14 cellular contexts compared by ENCODE assay signal in the genomic region with DNA sequence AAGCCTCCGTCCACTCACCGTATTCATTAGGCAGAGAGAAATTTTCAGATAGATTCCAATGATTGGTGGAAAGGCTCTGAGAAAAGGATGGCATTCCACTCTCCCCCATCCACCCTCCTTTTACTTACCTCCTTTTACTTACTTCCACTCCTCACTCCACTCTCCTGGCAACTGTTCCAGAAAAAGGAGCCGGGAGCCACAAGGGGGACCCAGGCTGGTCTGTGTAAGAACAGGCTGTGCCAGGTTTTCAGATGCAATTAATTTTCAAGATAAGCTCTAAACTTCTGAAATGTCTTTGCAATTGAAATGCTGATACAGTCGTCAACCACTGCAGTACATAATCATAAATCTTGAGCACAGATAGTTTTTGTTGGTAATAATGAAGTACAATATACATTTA.
DNase-seq lines count a peak whose midpoint lies in the region; ATAC-seq, FAIRE-seq and TF ChIP-seq lines count a peak whose summit lies in the region.
"Had no signal": no experiment of that assay in that cellular context is flagged by ENCODE, and none has a peak within 500 bp of the region (broad histone marks: within the 10 kb centered on the region; RNA-seq: fewer than 3 reads in every experiment).

No MANE protein-coding gene starts in this region.

- peaks cover 4% of the 10 kb centered on the region for H3K4me1 Mint-ChIP-seq in activated T-cell treated with anti-CD3 and anti-CD28 coated beads, Interleukin-2, amount 50 U/mL, for 24 hours (ENCODE audit: low read depth)
- H3K4me1 Mint-ChIP-seq: activated CD4-positive, alpha-beta memory T cell treated with anti-CD3 and anti-CD28 coated beads, Interleukin-2, amount 10 ng/mL, durations not matched to agents 7 days and 5 days had no signal

- no peaks in the 10 kb centered on the region for H4K20me1 ChIP-seq in HepG2 (ENCODE audit: insufficient read depth, low read length)

- no peak for TF ChIP-seq POLR2A in HepG2 (IDR thresholded peaks at IDR 0.05; ENCODE audit: insufficient read depth in 1 of 2, low read depth in 2 of 2, low read length in 2 of 2)
- TF ChIP-seq POLR2A in right lobe of liver (IDR thresholded peaks at IDR 0.05) = no peak

- no peak overlapping the region for H3K9ac ChIP-seq in HepG2 (ENCODE audit: insufficient read depth, low read depth, low read length)

- no peak overlapping the region for H3K27ac Mint-ChIP-seq in activated T-cell treated with anti-CD3 and anti-CD28 coated beads, Interleukin-2, amount 50 U/mL, for 24 hours
- H3K27ac Mint-ChIP-seq: activated CD4-positive, alpha-beta memory T cell treated with anti-CD3 and anti-CD28 coated beads, Interleukin-2, amount 10 ng/mL, durations not matched to agents 7 days and 5 days had no signal

- H3K27me3 Mint-ChIP-seq in activated T-cell treated with anti-CD3 and anti-CD28 coated beads, Interleukin-2, amount 50 U/mL, for 24 hours = peaks cover 7% of the 10 kb centered on the region

- no peak overlapping the region for H3K4me2 ChIP-seq in HepG2 (ENCODE audit: low read depth, low read length)

- BruUV-seq in HepG2 (replicated peaks; lab: Mats Ljungman, UMichigan) (no TSS peak), Panc1 (replicated peaks; lab: Mats Ljungman, UMichigan) (no TSS peak)

- 45% methylated on average over 4 of the region's 4 CpGs for WGBS in HepG2 (ENCODE audit: low lambda C conversion rate)
- WGBS in right lobe of liver (ENCODE audit: insufficient coverage, low coverage, low lambda C conversion rate, missing lambda C conversion rate) = 57% methylated on average over 4 of the region's 4 CpGs
- WGBS in right cardiac atrium = 56% methylated on average over 4 of the region's 4 CpGs

- DNase-seq in HepG2 (ENCODE audit: low spot score) (no peak), right lobe of liver (no peak), Panc1 (ENCODE audit: low read depth, low spot score) (no peak), right cardiac atrium (peak in 2 of 3 donors; percentile 46 to 64), mucosa of gallbladder (ENCODE audit: low spot score) (no peak)
- DNase-seq in activated T-cell treated with anti-CD3 and anti-CD28 coated beads, Interleukin-2, amount 50 U/mL, for 24 hours = no peak
- DNase-seq in activated CD4-positive, CD25-positive, alpha-beta regulatory T cell (lab: John Stamatoyannopoulos, UW) = no peak
- DNase-seq: activated CD4-positive, alpha-beta memory T cell treated with anti-CD3 and anti-CD28 coated beads, Interleukin-2, amount 10 ng/mL, durations not matched to agents 7 days and 5 days; foreskin melanocyte had no signal

- TF ChIP-seq CTCF in HepG2 (CRISPR knock-in tag; IDR thresholded peaks at IDR 0.05) = no peak
- TF ChIP-seq CTCF in right lobe of liver (IDR thresholded peaks at IDR 0.05) = no peak
- TF ChIP-seq CTCF in Panc1 (IDR thresholded peaks at IDR 0.05) = 0 out of 2 replicates have a peak, but pooled peaks have one; percentile 13

- H3K9me3 Mint-ChIP-seq in activated T-cell treated with anti-CD3 and anti-CD28 coated beads, Interleukin-2, amount 50 U/mL, for 24 hours = no peaks in the 10 kb centered on the region
- H3K9me3 Mint-ChIP-seq: activated CD4-positive, alpha-beta memory T cell treated with anti-CD3 and anti-CD28 coated beads, Interleukin-2, amount 10 ng/mL, durations not matched to agents 7 days and 5 days had no signal

- CTCF ChIA-PET in HepG2 (lab: Yijun Ruan, JAX; ENCODE audit: low intra/inter-chr PET ratio, low total read pairs) = no interaction called here
- CTCF ChIA-PET in Panc1 (lab: Charles Lee) = no interaction called here

- POLR2A ChIA-PET in HepG2 (lab: Yijun Ruan, JAX) = no interaction called here
- POLR2A ChIA-PET in Panc1 (lab: Charles Lee) = no interaction called here

- H3K9me3 ChIP-seq in HepG2 (ENCODE audit: low read length) (no peaks in the 10 kb centered on the region), right lobe of liver (no peaks in the 10 kb centered on the region), Panc1 (ENCODE audit: control insufficient read depth, insufficient read depth, low read depth, low read length) (no peaks in the 10 kb centered on the region), right cardiac atrium (ENCODE audit: control insufficient read depth, low read length) (no peaks in the 10 kb centered on the region)
- H3K9me3 ChIP-seq: ascending aorta had no signal

- no peak for FAIRE-seq in HepG2 (lab: Jason Lieb, UNC)
- FAIRE-seq: GM12878, islet of Langerhans had no signal

- 0 out of 3 replicates have a peak, but pooled peaks have one; percentile 32 for ATAC-seq in HepG2
- ATAC-seq in right lobe of liver = no peak
- ATAC-seq in Panc1 = peak; percentile 60; the same call in 1 of the 2 replicates
- ATAC-seq in right cardiac atrium = peak in 1 of 2 donors; percentile 48
- ATAC-seq in HG03442 (IDR thresholded peaks at IDR 0.05; ENCODE audit: unreplicated experiment) = no peak
- ATAC-seq: GM12878 had no signal

- no peaks in the 10 kb centered on the region; a peak in 1 of 5 replicates for H3K27me3 ChIP-seq in HepG2 (ENCODE audit: control insufficient read depth in 1 of 2, insufficient read depth in 2 of 2, low read length in 2 of 2)
- no peaks in the 10 kb centered on the region for H3K27me3 ChIP-seq in right lobe of liver
- H3K27me3 ChIP-seq in Panc1 (ENCODE audit: control insufficient read depth, insufficient read depth, low read length) = 0 out of 2 replicates have a peak, but pooled peaks cover under 1% of the 10 kb centered on the region
- no peaks in the 10 kb centered on the region for H3K27me3 ChIP-seq in right cardiac atrium (ENCODE audit: control insufficient read depth, insufficient read depth)
- H3K27me3 ChIP-seq: ascending aorta had no signal

- in situ Hi-C loops in HepG2 (cut with HindIII; ENCODE audit: extremely low pct_ligation_motif_present, low pct_unique_long_range_greater_than_20kb) (no loop called here), Panc1 (cut with HindIII; ENCODE audit: low pct_unique_long_range_greater_than_20kb, low sequenced_read_pairs) (no loop called here)

- no peaks in the 10 kb centered on the region for H3K79me2 ChIP-seq in HepG2 (ENCODE audit: insufficient read depth, low read length)

- H3K36me3 ChIP-seq in HepG2 (replicated peaks in 1 of 2; ENCODE audit: control insufficient read depth in 1 of 2, insufficient read depth in 2 of 2, low read length in 2 of 2) (no peaks in the 10 kb centered on the region), right lobe of liver (no peaks in the 10 kb centered on the region), Panc1 (ENCODE audit: control insufficient read depth, insufficient read depth, low read length) (no peaks in the 10 kb centered on the region)
- H3K36me3 ChIP-seq: ascending aorta had no signal

- H3K27ac ChIP-seq in HepG2 (ENCODE audit: extremely low read length, insufficient read depth, low read length) (no peak overlapping the region), right lobe of liver (no peak overlapping the region), Panc1 (ENCODE audit: low read length) (no peak overlapping the region), right cardiac atrium (ENCODE audit: low read length) (no peak overlapping the region)
- H3K27ac ChIP-seq: ascending aorta, RWPE1 had no signal

- H3K36me3 Mint-ChIP-seq in activated T-cell treated with anti-CD3 and anti-CD28 coated beads, Interleukin-2, amount 50 U/mL, for 24 hours (ENCODE audit: low read depth) = no peaks in the 10 kb centered on the region

- intact Hi-C loops in HepG2 (cut with micrococcal nuclease; ENCODE audit: unreplicated experiment) = no loop called here
- intact Hi-C loops in right lobe of liver (cut with DNase I) = no loop called here
- intact Hi-C loops in Panc1 (cut with micrococcal nuclease; ENCODE audit: unreplicated experiment) = no loop called here
- intact Hi-C loops in right cardiac atrium (cut with DNase I) = no loop called here

- H3K4me1 ChIP-seq in HepG2 (ENCODE audit: insufficient read depth, low read length) (no peaks in the 10 kb centered on the region), right lobe of liver (no peaks in the 10 kb centered on the region), Panc1 (ENCODE audit: control insufficient read depth, insufficient read depth, low read length) (no peaks in the 10 kb centered on the region), right cardiac atrium (ENCODE audit: control insufficient read depth, insufficient read depth, low read length) (no peaks in the 10 kb centered on the region)

- no peak overlapping the region for H2AFZ ChIP-seq in HepG2 (ENCODE audit: low read length)

- H3K4me3 Mint-ChIP-seq in activated T-cell treated with anti-CD3 and anti-CD28 coated beads, Interleukin-2, amount 50 U/mL, for 24 hours = no peak overlapping the region
- H3K4me3 Mint-ChIP-seq: activated CD4-positive, alpha-beta memory T cell treated with anti-CD3 and anti-CD28 coated beads, Interleukin-2, amount 10 ng/mL, durations not matched to agents 7 days and 5 days had no signal

- TF ChIP-seq EP300 in HepG2 (IDR thresholded peaks at IDR 0.05; ENCODE audit: low read depth in 2 of 2, low read length in 2 of 2) (no peak), HepG2 (CRISPR knock-in tag; IDR thresholded peaks at IDR 0.05; ENCODE audit: borderline replicate concordance) (no peak)

- TF ChIP-seq RAD21 in HepG2 (CRISPR knock-in tag; IDR thresholded peaks at IDR 0.05) = no peak

- H3K4me3 ChIP-seq in HepG2 (replicated peaks in 1 of 3; ENCODE audit: insufficient read depth in 1 of 3, low read depth in 2 of 3, low read length in 3 of 3) (no peak overlapping the region), right lobe of liver (no peak overlapping the region), Panc1 (ENCODE audit: low read depth in 2 of 2, low read length in 2 of 2) (no peak overlapping the region), right cardiac atrium (ENCODE audit: low read length) (no peak overlapping the region)
- H3K4me3 ChIP-seq: ascending aorta, GM12878 had no signal

TF ChIP-seq in HepG2, 621 proteins besides CTCF, POLR2A, EP300 and RAD21:
- TF ChIP-seq ETV6 (CRISPR knock-in tag; conservative IDR thresholded peaks at IDR 0.05) (no peak), ZNF432 (CRISPR knock-in tag; IDR thresholded peaks at IDR 0.05; ENCODE audit: borderline replicate concordance) (no peak), TBP (CRISPR knock-in tag; IDR thresholded peaks at IDR 0.05) (no peak), JUN (CRISPR knock-in tag; IDR thresholded peaks at IDR 0.05) (no peak), MEIS2 (CRISPR knock-in tag; IDR thresholded peaks at IDR 0.05) (no peak), NFE2L1 (CRISPR knock-in tag; IDR thresholded peaks at IDR 0.05; ENCODE audit: borderline replicate concordance) (no peak), TAF15 (IDR thresholded peaks at IDR 0.05; ENCODE audit: low read depth, low read length, poor library complexity, severe bottlenecking) (no peak), KLF13 (CRISPR knock-in tag; IDR thresholded peaks at IDR 0.05) (no peak), RFXANK (CRISPR knock-in tag; IDR thresholded peaks at IDR 0.05) (no peak), HNF4A (CRISPR knock-in tag; IDR thresholded peaks at IDR 0.05) (no peak)
TF ChIP-seq in HepG2: peak in this region for 0.

Comparison
In these comparisons a context has a peak if more than half of its experiments do, and no peak if none do; other contexts are left out.
1. ATAC-seq: peak in HepG2 (single experiment) and Panc1 (single experiment); none in right lobe of liver (0 of 4) and HG03442 (single experiment).
2. DNase-seq: peak in right cardiac atrium (2 of 3); none in HepG2 (single experiment), right lobe of liver (0 of 3), Panc1 (single experiment), mucosa of gallbladder (single experiment), activated T-cell treated with anti-CD3 and anti-CD28 coated beads, Interleukin-2, amount 50 U/mL, for 24 hours (single experiment) and activated CD4-positive, CD25-positive, alpha-beta regulatory T cell (0 of 4).